In the genomic region with DNA sequence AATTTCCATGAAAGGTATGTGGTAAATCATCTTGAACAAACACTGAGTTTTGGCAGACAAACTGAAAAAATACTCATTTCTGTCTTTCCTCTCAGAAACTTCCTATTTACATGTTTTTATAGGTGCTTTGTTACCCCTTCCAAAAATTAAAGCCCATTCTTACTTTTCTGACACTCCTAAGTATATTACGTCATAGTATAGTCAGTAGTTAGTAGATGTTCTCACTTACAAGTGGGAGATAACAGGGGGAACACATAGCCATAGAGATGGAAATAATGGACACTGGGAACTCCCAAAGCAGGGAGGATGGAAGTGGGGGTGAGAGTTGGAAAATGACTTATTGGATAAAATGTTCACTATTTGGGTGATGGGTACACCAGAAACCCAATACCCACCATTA, we compare ENCODE assay signal across 24 cellular contexts. TPM values are rescaled to one million over a fixed set of nuclear protein-coding genes. Genes with fewer than 3 reads are reported as not detected.
"Had no signal": no experiment of that assay in that cellular context is flagged by ENCODE, and none has a peak within 500 bp of the region (broad histone marks: within the 10 kb centered on the region; RNA-seq: fewer than 3 reads in every experiment).

No MANE protein-coding gene starts in this region.

- DNase-seq: activated CD4-positive, alpha-beta T cell treated with anti-CD3 and anti-CD28 coated beads, Interleukin-2, amount 50 U/mL, for 1 hour; activated CD4-positive, CD25-positive, alpha-beta regulatory T cell treated with anti-CD3 and anti-CD28 coated beads, Interleukin-2, amount 50 U/mL, for 72 hours; activated gamma-delta T cell; activated naive CD8-positive, alpha-beta T cell treated with anti-CD3 and anti-CD28 coated beads, Interleukin-2, amount 10 ng/mL, durations not matched to agents 7 days and 5 days; activated T-cell treated with anti-CD3 and anti-CD28 coated beads for 4 hours; amniotic stem cell; brain microvascular endothelial cell; caudate nucleus; foreskin fibroblast; head of caudate nucleus; hippocampal formation; kidney; left colon; mammary epithelial cell; right cardiac atrium; stimulated activated CD4-positive, alpha-beta T cell treated with anti-CD3 and anti-CD28 coated beads, Interleukin-4, amount 100 ng/mL, for 1 hour; stomach; SW 1271; T-helper 2 cell; thyroid gland; upper lobe of left lung had no signal

- ATAC-seq: esophagus mucosa, left colon, right cardiac atrium had no signal

- H3K27me3 Mint-ChIP-seq: activated naive CD8-positive, alpha-beta T cell treated with anti-CD3 and anti-CD28 coated beads, Interleukin-2, amount 10 ng/mL, durations not matched to agents 7 days and 5 days had no signal

- H3K9me3 Mint-ChIP-seq: activated naive CD8-positive, alpha-beta T cell treated with anti-CD3 and anti-CD28 coated beads, Interleukin-2, amount 10 ng/mL, durations not matched to agents 7 days and 5 days; activated T-helper 1 cell treated with anti-CD3 and anti-CD28 coated beads, Interleukin-12 subunit alpha, Interleukin-12 subunit beta, Interleukin-2, Interleukin-4 antibody, amounts not matched to agents 30 ng/mL and 10 ng/mL and 1 ng/mL, durations not matched to agents 14 hours and 24 hours and 36 hours; neural progenitor cell had no signal

- H3K4me1 Mint-ChIP-seq: neural progenitor cell had no signal

- H3K36me3 Mint-ChIP-seq: neural progenitor cell had no signal

- H3K27ac Mint-ChIP-seq: neural progenitor cell had no signal

- H3K4me3 Mint-ChIP-seq: activated naive CD8-positive, alpha-beta T cell treated with anti-CD3 and anti-CD28 coated beads, Interleukin-2, amount 10 ng/mL, durations not matched to agents 7 days and 5 days; activated T-helper 1 cell treated with anti-CD3 and anti-CD28 coated beads, Interleukin-12 subunit alpha, Interleukin-12 subunit beta, Interleukin-2, Interleukin-4 antibody, amounts not matched to agents 30 ng/mL and 10 ng/mL and 1 ng/mL, durations not matched to agents 14 hours and 24 hours and 36 hours; neural progenitor cell had no signal

RNA-seq across cellular contexts. Expression of gene TXK, which starts 28.8 kb away (rescaled TPM):
- polyA plus RNA-seq: mammary epithelial cell had no signal
